Comparison of ENCODE assay signal across 8 cellular contexts in the genomic region with DNA sequence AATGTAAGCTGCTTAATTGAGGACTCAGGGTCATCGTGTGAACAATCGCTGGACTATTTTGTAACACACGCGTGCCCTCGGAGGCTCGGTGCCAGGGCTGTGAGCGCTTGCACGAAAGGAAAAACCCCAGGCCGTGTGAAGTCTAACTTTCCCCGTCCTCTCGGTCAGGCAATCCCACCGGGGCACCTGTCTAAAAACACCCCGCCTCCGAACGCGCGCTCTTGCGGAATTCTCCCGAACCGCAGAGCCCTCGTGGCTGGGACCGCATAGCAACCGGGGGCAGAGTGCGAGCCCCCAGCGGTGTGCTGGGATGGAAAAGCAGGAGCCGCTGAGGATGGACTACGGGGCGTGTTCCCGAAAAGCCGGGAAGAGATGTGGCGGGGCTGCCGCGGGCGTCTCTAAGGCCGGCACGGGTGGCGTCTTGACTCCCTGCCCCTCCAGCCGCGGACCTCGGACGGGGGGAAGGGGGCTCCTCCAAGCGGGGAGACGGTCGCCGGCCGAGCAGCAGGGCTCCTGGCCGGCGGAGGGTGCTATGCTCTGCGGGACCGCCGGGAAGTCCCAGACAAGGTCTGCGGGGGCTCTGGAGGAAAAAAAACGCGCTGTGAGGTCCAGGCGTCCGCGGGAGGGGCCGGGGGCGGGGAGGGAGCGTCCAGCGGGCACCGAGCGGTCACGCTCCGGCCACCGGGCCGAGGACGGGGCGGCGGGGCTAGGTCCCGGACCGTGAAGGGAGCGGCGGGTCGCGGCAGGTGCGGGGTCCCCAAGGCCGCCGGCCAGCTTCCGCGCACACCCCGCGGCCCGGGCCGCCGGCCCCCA. TPM values are rescaled to one million over a fixed set of nuclear protein-coding genes. Genes with fewer than 3 reads are reported as not detected.
A peak's percentile ranks its signal among the peaks of the same experiment; 100 is the strongest.
DNase-seq lines count a peak whose midpoint lies in the region; ATAC-seq and TF ChIP-seq lines count a peak whose summit lies in the region.

No MANE protein-coding gene starts in this region.

- peak overlapping the region; percentile 81 for H3K9ac ChIP-seq in Karpas-422 (ENCODE audit: low read length)

- peak overlapping the region; percentile 94 for H3K4me2 ChIP-seq in Karpas-422 (ENCODE audit: low read depth, low read length, poor library complexity, severe bottlenecking)

- no peaks in the 10 kb centered on the region for H4K20me1 ChIP-seq in Karpas-422 (ENCODE audit: insufficient read depth, low read depth, low read length)

- H3K4me3 ChIP-seq in Karpas-422 (ENCODE audit: low read length) (peak overlapping the region; percentile 75), choroid plexus epithelial cell (ENCODE audit: low read depth, low read length) (peak overlapping the region; percentile 83), left lung (peak overlapping the region; percentile 75 to 84)

- H3K36me3 ChIP-seq in Karpas-422 (ENCODE audit: insufficient read depth, low read length), result no peaks in the 10 kb centered on the region
- H3K36me3 ChIP-seq in left lung, result no peaks in the 10 kb centered on the region

- H2AFZ ChIP-seq in Karpas-422 (ENCODE audit: low read length), result peak overlapping the region; percentile 84; the same call in 1 of the 2 replicates

- intact Hi-C loops in left lung (cut with DNase I), result loop anchor here in 1 of 2 donors (10.0 kb wide), 1 partner anchor 96 kb away; no protein-coding TSS in a partner anchor

- H3K9me2 ChIP-seq in Karpas-422 (replicated peaks; ENCODE audit: insufficient read depth, low read length), result no peaks in the 10 kb centered on the region

- H3K4me1 ChIP-seq in Karpas-422 (ENCODE audit: low read length) (peaks cover 42% of the 10 kb centered on the region), left lung (peaks cover 3 to 12% of the 10 kb centered on the region in 2 donors)

- peak; percentile 18 for ATAC-seq in GM21619 (IDR thresholded peaks at IDR 0.05; ENCODE audit: unreplicated experiment)
- peak; percentile 15 to 19 for ATAC-seq in activated CD4-positive, CD25-positive, alpha-beta regulatory T cell treated with anti-CD3 and anti-CD28 coated beads, Interleukin-2, amount 50 U/mL, for 24 hours
- ATAC-seq in left lung, result peak; percentile 30

- H3K27ac ChIP-seq in Karpas-422 (ENCODE audit: low read length), result no peak overlapping the region
- H3K27ac ChIP-seq in left lung, result peak overlapping the region; percentile 96 to 98

- no peak for TF ChIP-seq CTCF in choroid plexus epithelial cell (conservative IDR thresholded peaks at IDR 0.05; ENCODE audit: low read depth, low read length)
- TF ChIP-seq CTCF in left lung (IDR thresholded peaks at IDR 0.05), result no peak

- H3K27me3 ChIP-seq in Karpas-422 (ENCODE audit: low read length), result no peaks in the 10 kb centered on the region
- H3K27me3 ChIP-seq in left lung, result peaks cover 0 to 21% of the 10 kb centered on the region in 2 donors

- DNase-seq in GF-D8 (lab: John Stamatoyannopoulos, UW), result peak; percentile 41
- peak; percentile 49 for DNase-seq in Karpas-422
- peak; percentile 41 for DNase-seq in choroid plexus epithelial cell (ENCODE audit: low read depth)
- peak; percentile 65 to 87 for DNase-seq in left lung
- DNase-seq in stimulated activated CD4-positive, alpha-beta T cell treated with anti-CD3 and anti-CD28 coated beads, Interleukin-4, amount 100 ng/mL, for 24 hours, result peak; percentile 75
- DNase-seq in occipital lobe (lab: John Stamatoyannopoulos, UW), result no peak

- H3K79me2 ChIP-seq in Karpas-422 (ENCODE audit: low read length), result no peaks in the 10 kb centered on the region

- H3K9me3 ChIP-seq in Karpas-422 (ENCODE audit: low read length), result no peaks in the 10 kb centered on the region
- H3K9me3 ChIP-seq in left lung, result no peaks in the 10 kb centered on the region

RNA-seq across cellular contexts. Expression of a gene that starts 0.9 kb away (rescaled TPM):
- 1.2 and 2.8 TPM in 2 replicates for total RNA-seq in Karpas-422 (2014; rRNA removed; shearing (Covaris generic); ENCODE audit: low replicate concordance)
- 10 to 100 TPM; 12.2 to 13.9 TPM for total RNA-seq in left lung
- 14.3 TPM for total RNA-seq in occipital lobe

RNA-seq across cellular contexts. Expression of a gene that starts 55.4 kb away (rescaled TPM):
- total RNA-seq in Karpas-422 (2014; rRNA removed; shearing (Covaris generic); ENCODE audit: low replicate concordance), result 0.07 TPM in 1 of 2 replicates, not detected in the other
- total RNA-seq in left lung (10 to 100 TPM; 19.4 to 22.0 TPM), occipital lobe (8.3 TPM)
